In the genomic region with DNA sequence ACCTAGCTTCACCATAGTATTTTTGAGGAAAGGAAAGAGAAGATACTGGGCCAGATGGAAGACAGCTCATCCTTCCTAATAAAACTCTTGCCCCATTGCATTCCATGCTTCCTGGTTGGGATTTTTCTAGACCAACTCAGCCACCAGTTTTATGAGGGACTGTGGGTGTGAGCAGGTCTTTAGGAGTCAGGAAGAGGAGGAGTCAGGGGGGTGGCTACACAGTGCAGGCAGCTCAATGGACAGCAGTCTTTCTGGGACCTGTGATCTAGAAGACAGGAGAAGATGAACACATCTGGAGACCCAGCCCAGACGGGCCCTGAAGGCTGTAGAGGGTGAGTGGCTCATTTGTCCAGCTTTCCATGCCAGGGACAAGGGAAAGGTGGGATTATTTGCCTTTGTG, we compare ENCODE assay signal across 1 cellular context.
TF ChIP-seq lines count a peak whose summit lies in the region.

A gene with protein sequence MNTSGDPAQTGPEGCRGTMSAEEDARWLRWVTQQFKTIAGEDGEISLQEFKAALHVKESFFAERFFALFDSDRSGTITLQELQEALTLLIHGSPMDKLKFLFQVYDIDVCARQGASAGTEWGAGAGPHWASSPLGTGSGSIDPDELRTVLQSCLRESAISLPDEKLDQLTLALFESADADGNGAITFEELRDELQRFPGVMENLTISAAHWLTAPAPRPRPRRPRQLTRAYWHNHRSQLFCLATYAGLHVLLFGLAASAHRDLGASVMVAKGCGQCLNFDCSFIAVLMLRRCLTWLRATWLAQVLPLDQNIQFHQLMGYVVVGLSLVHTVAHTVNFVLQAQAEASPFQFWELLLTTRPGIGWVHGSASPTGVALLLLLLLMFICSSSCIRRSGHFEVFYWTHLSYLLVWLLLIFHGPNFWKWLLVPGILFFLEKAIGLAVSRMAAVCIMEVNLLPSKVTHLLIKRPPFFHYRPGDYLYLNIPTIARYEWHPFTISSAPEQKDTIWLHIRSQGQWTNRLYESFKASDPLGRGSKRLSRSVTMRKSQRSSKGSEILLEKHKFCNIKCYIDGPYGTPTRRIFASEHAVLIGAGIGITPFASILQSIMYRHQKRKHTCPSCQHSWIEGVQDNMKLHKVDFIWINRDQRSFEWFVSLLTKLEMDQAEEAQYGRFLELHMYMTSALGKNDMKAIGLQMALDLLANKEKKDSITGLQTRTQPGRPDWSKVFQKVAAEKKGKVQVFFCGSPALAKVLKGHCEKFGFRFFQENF (plus strand): TSS at position 242 of the 400 bp plus-strand sequence. CDS start 41 bp downstream, at position 283.

TF ChIP-seq in K562, 482 proteins besides CTCF, POLR2A, EP300 and RAD21 (continued from another document):
- TF ChIP-seq, protein P1, sequence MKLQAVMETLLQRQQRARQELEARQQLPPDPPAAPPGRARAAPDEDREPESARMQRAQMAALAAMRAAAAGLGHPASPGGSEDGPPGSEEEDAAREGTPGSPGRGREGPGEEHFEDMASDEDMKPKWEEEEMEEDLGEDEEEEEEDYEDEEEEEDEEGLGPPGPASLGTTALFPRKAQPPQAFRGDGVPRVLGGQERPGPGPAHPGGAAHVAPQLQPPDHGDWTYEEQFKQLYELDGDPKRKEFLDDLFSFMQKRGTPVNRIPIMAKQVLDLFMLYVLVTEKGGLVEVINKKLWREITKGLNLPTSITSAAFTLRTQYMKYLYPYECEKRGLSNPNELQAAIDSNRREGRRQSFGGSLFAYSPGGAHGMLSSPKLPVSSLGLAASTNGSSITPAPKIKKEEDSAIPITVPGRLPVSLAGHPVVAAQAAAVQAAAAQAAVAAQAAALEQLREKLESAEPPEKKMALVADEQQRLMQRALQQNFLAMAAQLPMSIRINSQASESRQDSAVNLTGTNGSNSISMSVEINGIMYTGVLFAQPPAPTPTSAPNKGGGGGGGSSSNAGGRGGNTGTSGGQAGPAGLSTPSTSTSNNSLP (IDR thresholded peaks at IDR 0.05; ENCODE audit: borderline replicate concordance, low read depth, low read length): no peak
- no peak for TF ChIP-seq ZNF699 (CRISPR knock-in tag; IDR thresholded peaks at IDR 0.05; ENCODE audit: insufficient replicate concordance)
